Comparison of ENCODE assay signal across 1 cellular context in the genomic region with DNA sequence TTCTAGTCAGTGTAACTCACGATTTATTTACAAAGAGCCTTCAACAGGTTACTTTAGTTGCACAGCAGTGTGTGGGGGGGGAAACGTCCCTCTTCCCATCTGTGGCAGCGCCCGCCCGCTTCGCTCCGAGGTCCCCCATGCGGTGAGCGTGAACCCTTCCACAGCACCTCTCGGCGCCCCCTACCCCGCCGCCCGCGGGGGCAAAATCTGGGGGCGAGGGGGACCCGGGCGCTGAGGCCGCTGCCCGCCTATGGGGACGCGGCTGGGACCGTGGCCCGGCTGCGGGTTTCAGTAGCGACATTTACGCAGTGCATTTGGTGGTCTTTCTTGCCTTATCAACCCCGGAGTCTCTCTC.
TF ChIP-seq lines count a peak whose summit lies in the region.

No MANE protein-coding gene starts in this region.

TF ChIP-seq in GM12891, 5 proteins besides CTCF, POLR2A, EP300 and RAD21 (continued from another document):
- TF ChIP-seq PAX5 (IDR thresholded peaks at IDR 0.05; ENCODE audit: insufficient read depth, low read length, severe bottlenecking) (no peak), POU2F2 (IDR thresholded peaks at IDR 0.05; ENCODE audit: low read depth, low read length) (no peak), TAF1 (IDR thresholded peaks at IDR 0.05; ENCODE audit: low read depth, low read length) (no peak)
